Comparison of ENCODE assay signal across 8 cellular contexts in the genomic region with DNA sequence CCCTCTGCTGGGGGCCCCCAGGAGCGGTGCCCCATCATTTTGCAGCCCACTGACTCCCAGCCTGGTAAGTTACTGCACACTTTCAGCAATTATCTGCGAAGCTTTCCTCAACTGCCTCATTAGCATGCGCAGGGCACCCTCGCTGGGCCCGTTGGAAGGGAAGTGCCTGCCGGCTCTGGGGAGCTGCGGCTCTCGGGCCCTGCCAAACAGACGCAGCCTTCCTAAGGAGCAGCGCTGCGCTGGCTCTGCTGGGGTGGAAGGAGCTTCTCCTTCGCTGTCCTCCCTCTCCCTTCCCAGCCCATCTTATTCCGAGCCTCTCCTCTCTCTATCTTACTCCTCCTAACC.
DNase-seq lines count a peak whose midpoint lies in the region; ATAC-seq and TF ChIP-seq lines count a peak whose summit lies in the region.
"Had no signal": no experiment of that assay in that cellular context is flagged by ENCODE, and none has a peak within 500 bp of the region (broad histone marks: within the 10 kb centered on the region; RNA-seq: fewer than 3 reads in every experiment).

No MANE protein-coding gene starts in this region.

- peaks cover 13% of the 10 kb centered on the region for H3K4me1 Mint-ChIP-seq in HFFc6 (ENCODE audit: low read depth)

- peaks cover 50% of the 10 kb centered on the region for H3K27me3 Mint-ChIP-seq in HFFc6 (ENCODE audit: insufficient read depth)

- TF ChIP-seq CTCF in HFFc6 (IDR thresholded peaks at IDR 0.05), result no peak

- H3K27ac Mint-ChIP-seq in HFFc6, result no peak overlapping the region

- H3K4me1 ChIP-seq in adipocyte (ENCODE audit: control insufficient read depth, insufficient read depth, low read length), result peaks cover 5% of the 10 kb centered on the region

- H3K36me3 Mint-ChIP-seq in HFFc6 (ENCODE audit: low read depth), result no peaks in the 10 kb centered on the region

- DNase-seq in HFFc6, result no peak
- no peak for DNase-seq in adipocyte (ENCODE audit: low read depth)
- peak; percentile 39 for DNase-seq in hepatic stellate cell (ENCODE audit: low spot score)
- DNase-seq in renal cortical epithelial cell (ENCODE audit: low read depth), result peak; percentile 2

- peak overlapping the region; percentile 44 for H3K9ac ChIP-seq in adipocyte (ENCODE audit: low read length)

- H3K4me3 Mint-ChIP-seq in HFFc6, result peak overlapping the region; percentile 35

- ATAC-seq in HG02623 (IDR thresholded peaks at IDR 0.05; ENCODE audit: unreplicated experiment), result no peak
- ATAC-seq in GM19467 (IDR thresholded peaks at IDR 0.05; ENCODE audit: unreplicated experiment), result no peak
- ATAC-seq in HG02798 (IDR thresholded peaks at IDR 0.05; ENCODE audit: poor library complexity, unreplicated experiment), result no peak

- no peaks in the 10 kb centered on the region for H3K27me3 ChIP-seq in adipocyte (replicated peaks; ENCODE audit: control insufficient read depth, insufficient read depth, low read length)

- H3K4me3 ChIP-seq in adipocyte (ENCODE audit: low read length), result peak overlapping the region; percentile 70
- H3K4me3 ChIP-seq: lung had no signal

- no peaks in the 10 kb centered on the region for H3K9me3 Mint-ChIP-seq in HFFc6

- no peaks in the 10 kb centered on the region for H3K36me3 ChIP-seq in adipocyte (ENCODE audit: control insufficient read depth, insufficient read depth, low read length, severe bottlenecking)

- H3K9me3 ChIP-seq in adipocyte (ENCODE audit: control insufficient read depth, low read length), result no peaks in the 10 kb centered on the region

Comparison
In these comparisons a context has a peak if more than half of its experiments do, and no peak if none do; other contexts are left out.
1. DNase-seq: peak in hepatic stellate cell (single experiment) and renal cortical epithelial cell (single experiment); none in HFFc6 (single experiment) and adipocyte (single experiment).